Comparison of ENCODE assay signal across 8 cellular contexts in the genomic region with DNA sequence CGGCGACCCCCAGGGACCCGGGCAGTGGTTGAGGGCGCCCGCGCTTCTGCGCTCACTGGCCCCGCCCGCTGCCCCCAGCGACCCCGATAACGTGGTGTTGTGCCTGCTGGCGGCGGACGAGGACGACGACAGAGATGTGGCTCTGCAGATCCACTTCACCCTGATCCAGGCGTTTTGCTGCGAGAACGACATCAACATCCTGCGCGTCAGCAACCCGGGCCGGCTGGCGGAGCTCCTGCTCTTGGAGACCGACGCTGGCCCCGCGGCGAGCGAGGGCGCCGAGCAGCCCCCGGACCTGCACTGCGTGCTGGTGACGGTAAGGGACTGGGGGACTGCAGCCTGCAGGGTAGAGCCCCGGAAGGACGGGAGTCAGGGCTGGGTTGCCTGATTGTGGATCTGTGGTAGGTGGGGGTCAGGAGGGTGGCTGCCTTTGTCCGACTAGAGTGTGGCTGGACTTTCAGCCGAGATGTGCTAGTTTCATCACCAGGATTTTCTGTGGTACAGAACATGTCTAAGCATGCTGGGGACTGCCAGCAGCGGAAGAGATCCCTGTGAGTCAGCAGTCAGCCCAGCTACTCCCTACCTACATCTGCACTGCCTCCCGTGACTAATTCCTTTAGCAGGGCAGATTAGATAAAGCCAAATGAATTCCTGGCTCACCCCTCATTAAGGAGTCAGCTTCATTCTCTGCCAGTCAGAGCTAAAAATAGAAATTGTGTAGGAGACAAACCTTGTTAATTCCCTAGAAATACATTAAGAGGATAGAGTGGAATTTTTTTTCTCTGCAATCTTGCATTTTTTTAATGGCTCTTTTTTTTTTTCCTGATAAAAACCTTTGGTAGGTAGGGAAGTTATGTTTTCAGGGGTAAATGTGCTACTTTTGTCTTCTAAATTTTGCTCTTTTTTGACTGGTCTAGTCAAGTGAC. TPM values are rescaled to one million over a fixed set of nuclear protein-coding genes. Genes with fewer than 3 reads are reported as not detected.
A peak's percentile ranks its signal among the peaks of the same experiment; 100 is the strongest.
DNase-seq lines count a peak whose midpoint lies in the region; ATAC-seq, FAIRE-seq and TF ChIP-seq lines count a peak whose summit lies in the region.

No MANE protein-coding gene starts in this region.

- H3K9ac ChIP-seq in keratinocyte (ENCODE audit: control insufficient read depth, extremely low read depth, insufficient read depth, low read length), result peak overlapping the region; percentile 99

- H3K36me3 Mint-ChIP-seq in central memory CD8-positive, alpha-beta T cell (ENCODE audit: insufficient read depth), result peaks cover 11% of the 10 kb centered on the region

- H3K4me3 Mint-ChIP-seq in central memory CD8-positive, alpha-beta T cell, result peak overlapping the region; percentile 85

- peak overlapping the region; percentile 96 for H3K4me2 ChIP-seq in keratinocyte (ENCODE audit: control insufficient read depth, extremely low read depth, insufficient read depth, low read depth, low read length)

- H3K4me3 ChIP-seq in keratinocyte (ENCODE audit: control insufficient read depth in 2 of 3, extremely low read depth in 1 of 3, insufficient read depth in 2 of 3, low read depth in 1 of 3, low read length in 3 of 3), result peak overlapping the region; percentile 90 to 94 (median 93)

- peak in 1 of 3 experiments; percentile 0 for TF ChIP-seq CTCF in keratinocyte (optimal IDR thresholded peaks at IDR 0.05 in 1 of 3, IDR thresholded peaks at IDR 0.05 in 1 of 3, conservative IDR thresholded peaks at IDR 0.05 in 1 of 3; ENCODE audit: extremely low read depth in 1 of 3, insufficient read depth in 2 of 3, low read length in 3 of 3)

- peak overlapping the region; percentile 94 for H3K27ac Mint-ChIP-seq in central memory CD8-positive, alpha-beta T cell (ENCODE audit: low read depth)

- no peaks in the 10 kb centered on the region for H3K27me3 Mint-ChIP-seq in central memory CD8-positive, alpha-beta T cell

- peaks cover 37% of the 10 kb centered on the region for H3K4me1 ChIP-seq in keratinocyte (ENCODE audit: control insufficient read depth, extremely low read depth, insufficient read depth, low read length)

- DNase-seq in AG08396 (ENCODE audit: low spot score) (peak; percentile 88), NCI-H2227 treated with DMSO at 0.1 percent for 48 hours (lab: John Stamatoyannopoulos, UW) (peak; percentile 51), keratinocyte (ENCODE audit: low read depth, low spot score) (no peak)
- peak; percentile 24 to 29 (median 27) for DNase-seq in activated CD4-positive, CD25-positive, alpha-beta regulatory T cell (lab: John Stamatoyannopoulos, UW)
- peak; percentile 52 to 65 for DNase-seq in central memory CD8-positive, alpha-beta T cell (ENCODE audit: low spot score in 2 of 2)
- peak; percentile 38 for DNase-seq in stimulated activated CD4-positive, alpha-beta T cell treated with anti-CD3 and anti-CD28 coated beads, Interleukin-12 subunit alpha, Interleukin-12 subunit beta, amount 100 ng/mL, for 4 hours

- peaks cover 6 to 29% of the 10 kb centered on the region in 2 experiments for H3K36me3 ChIP-seq in keratinocyte (ENCODE audit: control insufficient read depth in 2 of 2, extremely low read depth in 1 of 2, insufficient read depth in 2 of 2, low read length in 2 of 2)

- H3K27ac ChIP-seq in keratinocyte (ENCODE audit: control insufficient read depth, insufficient read depth, low read length), result peak overlapping the region; percentile 87

- no peaks in the 10 kb centered on the region for H3K9me3 Mint-ChIP-seq in central memory CD8-positive, alpha-beta T cell

- FAIRE-seq in keratinocyte (lab: Jason Lieb, UNC), result peak; percentile 94

- H2AFZ ChIP-seq in keratinocyte (ENCODE audit: control insufficient read depth, low read length), result no peak overlapping the region

- H3K9me3 ChIP-seq in keratinocyte (ENCODE audit: control insufficient read depth, low read depth, low read length), result no peaks in the 10 kb centered on the region

- no peaks in the 10 kb centered on the region for H3K27me3 ChIP-seq in keratinocyte (ENCODE audit: control insufficient read depth, extremely low read depth, insufficient read depth, low read length)

- dilution Hi-C loops in keratinocyte (cut with MboI; ENCODE audit: extremely low pct_ligation_motif_present, low sequenced_read_pairs), result loop anchor here (25.0 kb wide), 1 partner anchor 149 kb away; no protein-coding TSS in a partner anchor

- no peaks in the 10 kb centered on the region for H3K9me1 ChIP-seq in keratinocyte (ENCODE audit: control insufficient read depth, extremely low read depth, insufficient read depth, low read length)

- peak; percentile 35 for ATAC-seq in GM18870 (IDR thresholded peaks at IDR 0.05; ENCODE audit: unreplicated experiment)
- ATAC-seq in HG03135 (IDR thresholded peaks at IDR 0.05; ENCODE audit: unreplicated experiment), result peak; percentile 14
- ATAC-seq in central memory CD8-positive, alpha-beta T cell (replicated peaks; ENCODE audit: extremely low read depth, poor library complexity, severe bottlenecking), result peak; percentile 34

- H3K4me1 Mint-ChIP-seq in central memory CD8-positive, alpha-beta T cell, result peaks cover 24% of the 10 kb centered on the region

- H4K20me1 ChIP-seq in keratinocyte (ENCODE audit: control insufficient read depth, extremely low read depth, insufficient read depth, low read length), result peaks cover 12% of the 10 kb centered on the region

- H3K79me2 ChIP-seq in keratinocyte (ENCODE audit: control insufficient read depth, insufficient read depth, low read length), result peaks cover 25% of the 10 kb centered on the region

RNA-seq across cellular contexts. Expression of a gene that starts 1.5 kb away (rescaled TPM):
- 109 to 151 TPM (median 124 TPM) in 3 replicates for polyA plus RNA-seq in keratinocyte
- 1,390 TPM for polyA plus RNA-seq in keratinocyte (2011; ENCODE audit: low read depth)
- polyA plus RNA-seq in keratinocyte (2011; cell fraction: cytosol; rRNA removed), result 126 and 131 TPM in 2 replicates
- 339 and 428 TPM in 2 replicates for polyA plus RNA-seq in keratinocyte (2011; cell fraction: nucleus; rRNA removed)
- polyA plus RNA-seq in keratinocyte (2012; ENCODE audit: low replicate concordance), result 154 and 570 TPM in 2 replicates
- 14.5 to 23.3 TPM (median 21.1 TPM) in 3 replicates for polyA minus RNA-seq in keratinocyte
- polyA minus RNA-seq in keratinocyte (2011; cell fraction: cytosol; rRNA and poly(A)+ RNA removed), result 74.4 TPM
- polyA minus RNA-seq in keratinocyte (2011; cell fraction: nucleus; rRNA and poly(A)+ RNA removed), result 88.8 and 96.5 TPM in 2 replicates
